1 cellular context compared by ENCODE assay signal in the genomic region with DNA sequence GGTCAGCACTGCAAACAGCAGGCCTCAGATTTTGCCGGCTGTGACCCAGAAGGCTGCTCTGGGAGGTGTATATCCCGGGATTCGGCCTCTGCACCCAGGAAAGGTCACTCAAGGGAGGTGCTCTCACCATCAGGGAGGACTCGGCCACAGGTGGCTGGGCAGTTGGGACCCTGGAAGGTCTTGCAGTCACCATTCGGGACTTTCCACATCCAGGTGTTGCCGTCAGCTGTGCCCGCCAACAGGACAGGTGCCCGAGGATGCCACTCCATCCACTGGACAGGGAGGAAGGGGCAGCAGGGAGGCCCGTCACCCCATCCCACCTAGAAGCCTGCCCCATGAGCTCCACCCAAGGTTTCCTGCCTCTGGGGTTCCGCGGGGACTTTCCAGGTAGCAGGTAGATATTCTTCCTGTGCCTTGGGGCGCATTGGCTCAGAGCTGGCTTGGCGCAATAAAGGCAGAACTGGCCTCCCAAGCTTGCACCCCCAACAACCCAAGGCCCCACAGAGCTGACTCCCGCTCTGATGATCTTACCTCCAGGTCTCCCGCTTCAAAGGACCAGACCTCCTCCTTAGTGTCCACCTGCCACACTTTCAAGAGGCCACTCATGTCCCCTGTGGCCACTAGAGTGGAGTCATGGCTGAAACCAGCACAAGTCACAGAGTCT.
A peak's percentile ranks its signal among the peaks of the same experiment; 100 is the strongest.
TF ChIP-seq lines count a peak whose summit lies in the region.

No MANE protein-coding gene starts in this region.

TF ChIP-seq in HepG2, 621 proteins besides CTCF, POLR2A, EP300 and RAD21:
- TF ChIP-seq ZEB1 (IDR thresholded peaks at IDR 0.05; ENCODE audit: insufficient replicate concordance, low read depth): peak; percentile 34
- no peak for TF ChIP-seq BCL6 (CRISPR knock-in tag; IDR thresholded peaks at IDR 0.05)
- 0 out of 2 replicates have a peak, but pooled peaks have one; percentile 0 for TF ChIP-seq ZBTB33 (CRISPR knock-in tag; IDR thresholded peaks at IDR 0.05)
- TF ChIP-seq ZNF572 (CRISPR knock-in tag; IDR thresholded peaks at IDR 0.05): 0 out of 2 replicates have a peak, but pooled peaks have one; percentile 35
- peak; percentile 85 for TF ChIP-seq ZNF263 (CRISPR knock-in tag; IDR thresholded peaks at IDR 0.05)
- peak; percentile 53 for TF ChIP-seq ZNF687 (CRISPR knock-in tag; IDR thresholded peaks at IDR 0.05)
- TF ChIP-seq AGO2 (optimal IDR thresholded peaks at IDR 0.05; ENCODE audit: low read depth, low read length): peak; percentile 42
- no peak for TF ChIP-seq ZNF253 (CRISPR knock-in tag; IDR thresholded peaks at IDR 0.05; ENCODE audit: borderline replicate concordance)
- TF ChIP-seq MAZ (IDR thresholded peaks at IDR 0.05; ENCODE audit: borderline replicate concordance, low read depth, low read length): no peak
- no peak for TF ChIP-seq MAZ (CRISPR knock-in tag; IDR thresholded peaks at IDR 0.05; ENCODE audit: low read depth)
- TF ChIP-seq ZFY (CRISPR knock-in tag; IDR thresholded peaks at IDR 0.05): peak; percentile 18; the same call in 1 of the 2 replicates
- TF ChIP-seq CENPT (CRISPR knock-in tag; IDR thresholded peaks at IDR 0.05; ENCODE audit: low read depth): no peak
